8 cellular contexts compared by ENCODE assay signal in genomic region chr20:44211177-44212039, GRCh38. TPM values are rescaled to one million over a fixed set of nuclear protein-coding genes. Genes with fewer than 3 reads are reported as not detected.
DNase-seq lines count a peak whose midpoint lies in the region; ATAC-seq and TF ChIP-seq lines count a peak whose summit lies in the region.

No MANE protein-coding gene starts in this region.

- no peaks in the 10 kb centered on the region for H3K27me3 Mint-ChIP-seq in endodermal cell (ENCODE audit: insufficient read depth)
- H3K27me3 Mint-ChIP-seq in natural killer cell treated with Interleukin-12 subunit alpha and Interleukin-12 subunit beta and Interleukin-15 and Interleukin-18, amount 100 ng/mL, for 72 hours, result no peaks in the 10 kb centered on the region

- H3K4me1 ChIP-seq in endodermal cell (ENCODE audit: control insufficient read depth, insufficient read depth, low read length), result no peaks in the 10 kb centered on the region

- H3K36me3 Mint-ChIP-seq in endodermal cell (ENCODE audit: low read depth), result peaks cover 3% of the 10 kb centered on the region
- peaks cover 12% of the 10 kb centered on the region for H3K36me3 Mint-ChIP-seq in natural killer cell treated with Interleukin-12 subunit alpha and Interleukin-12 subunit beta and Interleukin-15 and Interleukin-18, amount 100 ng/mL, for 72 hours

- no peaks in the 10 kb centered on the region for H3K9me3 Mint-ChIP-seq in endodermal cell
- no peaks in the 10 kb centered on the region for H3K9me3 Mint-ChIP-seq in natural killer cell treated with Interleukin-12 subunit alpha and Interleukin-12 subunit beta and Interleukin-15 and Interleukin-18, amount 100 ng/mL, for 72 hours

- ATAC-seq in natural killer cell treated with Interleukin-12 subunit alpha and Interleukin-12 subunit beta and Interleukin-15 and Interleukin-18, amount 100 ng/mL, for 72 hours, result no peak
- ATAC-seq in GM19351 (IDR thresholded peaks at IDR 0.05; ENCODE audit: unreplicated experiment) (no peak), HG03342 (IDR thresholded peaks at IDR 0.05; ENCODE audit: unreplicated experiment) (no peak), HG03457 (IDR thresholded peaks at IDR 0.05; ENCODE audit: unreplicated experiment) (no peak)

- H3K4me1 Mint-ChIP-seq in endodermal cell, result peaks cover 41% of the 10 kb centered on the region
- peaks cover 43 to 44% of the 10 kb centered on the region in 2 donors for H3K4me1 Mint-ChIP-seq in natural killer cell treated with Interleukin-12 subunit alpha and Interleukin-12 subunit beta and Interleukin-15 and Interleukin-18, amount 100 ng/mL, for 72 hours (ENCODE audit: low read depth in 2 of 2)

- H3K27me3 ChIP-seq in H7 (ENCODE audit: control insufficient read depth, insufficient read depth, low read length) (no peaks in the 10 kb centered on the region), endodermal cell (ENCODE audit: control insufficient read depth, insufficient read depth, low read length, poor library complexity, severe bottlenecking) (no peaks in the 10 kb centered on the region)

- no peaks in the 10 kb centered on the region for H3K9me3 ChIP-seq in endodermal cell (ENCODE audit: control insufficient read depth, low read length)

- peak overlapping the region; percentile 99 for H3K4me3 Mint-ChIP-seq in endodermal cell
- H3K4me3 Mint-ChIP-seq in natural killer cell treated with Interleukin-12 subunit alpha and Interleukin-12 subunit beta and Interleukin-15 and Interleukin-18, amount 100 ng/mL, for 72 hours, result peak overlapping the region; percentile 100

- H3K36me3 ChIP-seq in H7 (replicated peaks; ENCODE audit: control insufficient read depth, insufficient read depth, low read length) (no peaks in the 10 kb centered on the region), endodermal cell (ENCODE audit: control insufficient read depth, insufficient read depth, low read length) (peaks cover 10% of the 10 kb centered on the region)

- peak overlapping the region; percentile 99 for H3K27ac Mint-ChIP-seq in endodermal cell
- peak overlapping the region; percentile 94 to 97 for H3K27ac Mint-ChIP-seq in natural killer cell treated with Interleukin-12 subunit alpha and Interleukin-12 subunit beta and Interleukin-15 and Interleukin-18, amount 100 ng/mL, for 72 hours

- DNase-seq in COLO668 (lab: John Stamatoyannopoulos, UW; ENCODE audit: unreplicated experiment), result peak; percentile 33
- no peak for DNase-seq in H7
- DNase-seq in SK-N-DZ (ENCODE audit: low spot score), result peak; percentile 70
- no peak for DNase-seq in endodermal cell
- DNase-seq in natural killer cell treated with Interleukin-12 subunit alpha and Interleukin-12 subunit beta and Interleukin-15 and Interleukin-18, amount 100 ng/mL, for 72 hours (ENCODE audit: low spot score), result no peak

- H3K4me3 ChIP-seq in H7 (ENCODE audit: insufficient read depth, low read depth, low read length), result peak overlapping the region; percentile 82
- peak overlapping the region; percentile 98 for H3K4me3 ChIP-seq in endodermal cell (ENCODE audit: low read length)

- no peak for TF ChIP-seq CTCF in endodermal cell (conservative IDR thresholded peaks at IDR 0.05)

- WGBS in endodermal cell (ENCODE audit: insufficient coverage in 1 of 2, insufficient read length in 1 of 2), 2 experiments, result 26 to 42% methylated on average over 5 to 24 of the region's 24 CpGs

- H3K9ac ChIP-seq in endodermal cell (ENCODE audit: extremely low read depth, low read length, poor library complexity, severe bottlenecking), result peak overlapping the region; percentile 96

- H3K27ac ChIP-seq in endodermal cell (ENCODE audit: low read depth, low read length), result peak overlapping the region; percentile 89

RNA-seq across cellular contexts. Expression of gene OSER1, which starts 0.8 kb away (rescaled TPM):
- total RNA-seq in H7 (2014; rRNA removed; shearing (Covaris generic)), result 28.5 and 33.0 TPM in 2 replicates
- polyA plus RNA-seq in SK-N-DZ (2014; cell fraction: cytosol; rRNA removed), result 62.0 and 63.2 TPM in 2 replicates
- 39.5 and 50.5 TPM in 2 replicates for polyA plus RNA-seq in SK-N-DZ (2014; cell fraction: nucleus; rRNA removed)
- total RNA-seq in endodermal cell, result 10 to 100 TPM; 34.2 to 38.7 TPM
- 41.1 TPM for polyA plus RNA-seq in endodermal cell (2013, experiment 1 of 2)
- polyA plus RNA-seq in endodermal cell (2013, experiment 2 of 2), result 40.1 TPM
- 10 to 100 TPM; 21.9 to 27.0 TPM for total RNA-seq in natural killer cell treated with Interleukin-12 subunit alpha and Interleukin-12 subunit beta and Interleukin-15 and Interleukin-18, amount 100 ng/mL, for 72 hours

RNA-seq across cellular contexts. Expression of gene JPH2, which starts 24.4 kb away (rescaled TPM):
- 0.67 and 0.69 TPM in 2 replicates for total RNA-seq in H7 (2014; rRNA removed; shearing (Covaris generic))
- polyA plus RNA-seq in SK-N-DZ (2014; cell fraction: cytosol; rRNA removed), result not detected in 2 replicates
- not detected in 2 replicates for polyA plus RNA-seq in SK-N-DZ (2014; cell fraction: nucleus; rRNA removed)
- 1 to 10 TPM in 1 of 2 donors, under 1 TPM in 1; 0.86 to 1.0 TPM for total RNA-seq in endodermal cell
- 2.0 TPM for polyA plus RNA-seq in endodermal cell (2013, experiment 1 of 2)
- 2.2 TPM for polyA plus RNA-seq in endodermal cell (2013, experiment 2 of 2)
- 1 to 10 TPM; 1.0 to 2.0 TPM for total RNA-seq in natural killer cell treated with Interleukin-12 subunit alpha and Interleukin-12 subunit beta and Interleukin-15 and Interleukin-18, amount 100 ng/mL, for 72 hours

RNA-seq across cellular contexts. Expression of gene GDAP1L1, which starts 35.7 kb away (rescaled TPM):
- 6.1 and 6.8 TPM in 2 replicates for total RNA-seq in H7 (2014; rRNA removed; shearing (Covaris generic))
- polyA plus RNA-seq in SK-N-DZ (2014; cell fraction: cytosol; rRNA removed), result 64.2 and 75.6 TPM in 2 replicates
- polyA plus RNA-seq in SK-N-DZ (2014; cell fraction: nucleus; rRNA removed), result 40.6 and 56.0 TPM in 2 replicates
- total RNA-seq in endodermal cell, result 1 to 10 TPM in 1 of 2 donors, not detected in 1; 1.9 TPM
- polyA plus RNA-seq in endodermal cell (2013, experiment 1 of 2), result 14.1 TPM
- 13.1 TPM for polyA plus RNA-seq in endodermal cell (2013, experiment 2 of 2)
- not detected for total RNA-seq in natural killer cell treated with Interleukin-12 subunit alpha and Interleukin-12 subunit beta and Interleukin-15 and Interleukin-18, amount 100 ng/mL, for 72 hours

Comparison
In these comparisons a context has a peak if more than half of its experiments do, and no peak if none do; other contexts are left out.
1. DNase-seq: peak in COLO668 (single experiment) and SK-N-DZ (single experiment); none in H7 (single experiment), endodermal cell (single experiment) and natural killer cell treated with Interleukin-12 subunit alpha and Interleukin-12 subunit beta and Interleukin-15 and Interleukin-18, amount 100 ng/mL, for 72 hours (single experiment).